Comparison of ENCODE assay signal across 8 cellular contexts in genomic region chr12:32679910-32680217, GRCh38. TPM values are rescaled to one million over a fixed set of nuclear protein-coding genes. Genes with fewer than 3 reads are reported as not detected.
A peak's percentile ranks its signal among the peaks of the same experiment; 100 is the strongest.
DNase-seq lines count a peak whose midpoint lies in the region; ATAC-seq, FAIRE-seq and TF ChIP-seq lines count a peak whose summit lies in the region.

No MANE protein-coding gene starts in this region.

- no peaks in the 10 kb centered on the region for H3K9me1 ChIP-seq in K562 (ENCODE audit: control insufficient read depth, insufficient read depth, low read length)

- peak; percentile 61 for FAIRE-seq in K562 (lab: Jason Lieb, UNC)

- H3K9me3 ChIP-seq in right atrium auricular region: no peaks in the 10 kb centered on the region
- no peaks in the 10 kb centered on the region for H3K9me3 ChIP-seq in K562 (replicated peaks; ENCODE audit: control insufficient read depth, insufficient read depth, low read depth, low read length)
- H3K9me3 ChIP-seq in mesodermal cell (ENCODE audit: control insufficient read depth, low read length): no peaks in the 10 kb centered on the region

- intact Hi-C loops in Right ventricle myocardium inferior (cut with DNase I): loop anchor here (10.0 kb wide), 1 partner anchor 1025 kb away; the partner anchor contains the start of gene ETFBKMT
- intact Hi-C loops in K562 (cut with micrococcal nuclease): no loop called here

- TF ChIP-seq RAD21 in K562 (CRISPR knock-in tag; conservative IDR thresholded peaks at IDR 0.05 in 1 of 2, IDR thresholded peaks at IDR 0.05 in 1 of 2): no peak

- CTCF ChIA-PET in K562 (lab: Yijun Ruan, JAX; ENCODE audit: low intra/inter-chr PET ratio): no interaction called here

- WGBS in K562 (ENCODE audit: insufficient coverage, low coverage, missing lambda C conversion rate): under 1% methylated on average over 14 of the region's 14 CpGs
- WGBS in mesodermal cell (ENCODE audit: insufficient coverage in 2 of 2), 2 experiments: 0% methylated on average over 8 to 14 of the region's 14 CpGs

- H3K79me2 ChIP-seq in K562 (ENCODE audit: control insufficient read depth, insufficient read depth, low read length): peaks cover 54% of the 10 kb centered on the region

- peak overlapping the region; percentile 87 for H3K4me2 ChIP-seq in K562 (ENCODE audit: insufficient read depth, low read length)

- peak overlapping the region; percentile 94 to 98 for H3K27ac ChIP-seq in right atrium auricular region
- peak overlapping the region; percentile 91 for H3K27ac ChIP-seq in K562 (ENCODE audit: extremely low read depth, low read depth, low read length)
- H3K27ac ChIP-seq in mesodermal cell (ENCODE audit: low read depth, low read length, severe bottlenecking): peak overlapping the region; percentile 80

- in situ Hi-C loops in K562 (cut with MboI): no loop called here

- ATAC-seq in Right ventricle myocardium inferior: no peak
- ATAC-seq in K562: peak; percentile 45
- no peak for ATAC-seq in HG03571 (IDR thresholded peaks at IDR 0.05; ENCODE audit: unreplicated experiment)

- no peaks in the 10 kb centered on the region for H3K36me3 ChIP-seq in right atrium auricular region
- H3K36me3 ChIP-seq in K562 (ENCODE audit: control insufficient read depth, insufficient read depth, low read length): peaks cover 15% of the 10 kb centered on the region; the same call in 2 of the 3 replicates
- peaks cover 21% of the 10 kb centered on the region for H3K36me3 ChIP-seq in mesodermal cell (ENCODE audit: control insufficient read depth, insufficient read depth, low read length)

- H2AFZ ChIP-seq in K562 (ENCODE audit: low read depth, low read length): peak overlapping the region; percentile 98

- no peak for TF ChIP-seq EP300 in K562 (IDR thresholded peaks at IDR 0.05; ENCODE audit: low read length)

- DNase-seq in right atrium auricular region (ENCODE audit: low spot score) (no peak), Right ventricle myocardium inferior (ENCODE audit: missing footprints) (no peak), K562 (ENCODE audit: extremely low read depth in 1 of 4, low spot score in 3 of 4) (no peak), globus pallidus (ENCODE audit: low spot score) (no peak), foreskin melanocyte (no peak), amygdala (lab: John Stamatoyannopoulos, UW) (no peak)

- H3K4me1 ChIP-seq in right atrium auricular region: peaks cover 0 to 13% of the 10 kb centered on the region in 2 donors
- H3K4me1 ChIP-seq in K562 (replicated peaks in 1 of 2; ENCODE audit: control insufficient read depth in 2 of 2, insufficient read depth in 2 of 2, low read length in 2 of 2): peaks cover 0 to 13% of the 10 kb centered on the region in 2 experiments; a peak in 3 of 5 replicates
- H3K4me1 ChIP-seq in mesodermal cell (ENCODE audit: control insufficient read depth, insufficient read depth, low read length, poor library complexity, severe bottlenecking): no peaks in the 10 kb centered on the region

- TF ChIP-seq CTCF in right atrium auricular region (IDR thresholded peaks at IDR 0.05) (no peak), K562 (IDR thresholded peaks at IDR 0.05 in 2 of 3, conservative IDR thresholded peaks at IDR 0.05 in 1 of 3; ENCODE audit: insufficient read depth in 2 of 3, low read depth in 1 of 3, low read length in 3 of 3) (no peak)

- no peaks in the 10 kb centered on the region for H3K27me3 ChIP-seq in right atrium auricular region
- H3K27me3 ChIP-seq in K562 (ENCODE audit: control insufficient read depth in 2 of 2, insufficient read depth in 2 of 2, low read length in 2 of 2): no peaks in the 10 kb centered on the region

- peak overlapping the region; percentile 91 to 99 for H3K4me3 ChIP-seq in right atrium auricular region
- H3K4me3 ChIP-seq in K562: peak overlapping the region; percentile 98
- peak overlapping the region; percentile 84 for H3K4me3 ChIP-seq in mesodermal cell (ENCODE audit: extremely low read depth, insufficient read depth, low read length, poor library complexity, severe bottlenecking)

- POLR2A ChIA-PET in K562 (lab: Yijun Ruan, JAX): no interaction called here

- no peak for TF ChIP-seq POLR2A in K562 (conservative IDR thresholded peaks at IDR 0.05)

- BruUV-seq in K562 (replicated peaks; lab: Mats Ljungman, UMichigan): no TSS peak

- peak overlapping the region; percentile 84 to 94 for H3K9ac ChIP-seq in K562 (ENCODE audit: insufficient read depth in 1 of 2, low read depth in 2 of 2, low read length in 2 of 2)

- no peaks in the 10 kb centered on the region for H4K20me1 ChIP-seq in K562 (replicated peaks; ENCODE audit: control insufficient read depth, insufficient read depth, low read length)

TF ChIP-seq in K562, 482 proteins besides CTCF, POLR2A, EP300 and RAD21 (continues in another document):
- no peak for TF ChIP-seq ZNF143 (CRISPR knock-in tag; IDR thresholded peaks at IDR 0.05)
- no peak for TF ChIP-seq TOE1 (IDR thresholded peaks at IDR 0.05; ENCODE audit: borderline replicate concordance)
- no peak for TF ChIP-seq TOE1 (CRISPR knock-in tag; IDR thresholded peaks at IDR 0.05; ENCODE audit: borderline replicate concordance, low read depth)
- no peak for TF ChIP-seq FOXJ2 (tag; IDR thresholded peaks at IDR 0.05)
- TF ChIP-seq SFPQ (IDR thresholded peaks at IDR 0.05; ENCODE audit: low read depth, low read length): no peak
- no peak for TF ChIP-seq ZNF311 (CRISPR knock-in tag; IDR thresholded peaks at IDR 0.05)
- TF ChIP-seq TGIF2 (CRISPR knock-in tag; IDR thresholded peaks at IDR 0.05): 0 out of 2 replicates have a peak, but pooled peaks have one; percentile 7
- TF ChIP-seq ZC3H11A (IDR thresholded peaks at IDR 0.05; ENCODE audit: low read depth, low read length): no peak

RNA-seq across cellular contexts. Expression of gene DNM1L, which starts 0.8 kb away (rescaled TPM):
- 10 to 100 TPM; 33.6 to 51.1 TPM for total RNA-seq in right atrium auricular region
- total RNA-seq in Right ventricle myocardium inferior: 53.5 TPM
- 53.2 and 202 TPM in 2 replicates for total RNA-seq in K562 (2011; cell fraction: chromatin; rRNA removed; ENCODE audit: low replicate concordance)
- total RNA-seq in K562 (2011; cell fraction: nucleolus; rRNA removed): 26.0 and 40.5 TPM in 2 replicates
- 58.5 and 76.0 TPM in 2 replicates for total RNA-seq in K562 (2011; cell fraction: nucleoplasm; rRNA removed)
- 42.3 and 49.6 TPM in 2 replicates for total RNA-seq in K562 (2014; rRNA removed)
- 79.1 and 86.8 TPM in 2 replicates for total RNA-seq in K562 (2014; rRNA removed; fragmentation: Illumina TruSeq; extraction: Trizol)
- total RNA-seq in K562 (2015; rRNA removed; fragmentation: Illumina TruSeq; extraction: Trizol): 73.0 and 76.4 TPM in 2 replicates
- total RNA-seq in K562 (2021): 48.8 and 61.5 TPM in 2 replicates
- 72.4 and 82.8 TPM in 2 replicates for polyA plus RNA-seq in K562 (2011; rRNA removed)
- polyA plus RNA-seq in K562 (2011; cell fraction: cytosol; rRNA removed): 13.3 and 29.2 TPM in 2 replicates
- 64.7 and 86.6 TPM in 2 replicates for polyA plus RNA-seq in K562 (2011; cell fraction: nucleus; rRNA removed)
- 42.7 and 43.3 TPM in 2 replicates for polyA plus RNA-seq in K562 (2012)
- polyA plus RNA-seq in K562 (2014; fragmentation: Illumina TruSeq; extraction: Trizol): 56.6 and 69.8 TPM in 2 replicates
- polyA plus RNA-seq in K562 (2014; fragmentation: Nextera tagmentation; extraction: Ambion mirVana): 10 to 100 TPM; 24.1 to 46.2 TPM
- 46.6 and 54.5 TPM in 2 replicates for polyA plus RNA-seq in K562 (2014; rRNA removed)
- 105 and 108 TPM in 2 replicates for polyA minus RNA-seq in K562 (2011; rRNA and poly(A)+ RNA removed)
- polyA minus RNA-seq in K562 (2011; cell fraction: cytosol; rRNA and poly(A)+ RNA removed): 28.9 and 36.7 TPM in 2 replicates
- 60.2 and 106 TPM in 2 replicates for polyA minus RNA-seq in K562 (2011; cell fraction: nucleus; rRNA and poly(A)+ RNA removed)
- 72.7 TPM for polyA plus RNA-seq in mesodermal cell (2013, experiment 1 of 2)
- 79.4 TPM for polyA plus RNA-seq in mesodermal cell (2013, experiment 2 of 2)
